Comparison of ENCODE assay signal across 8 cellular contexts in genomic region chr17:50274142-50274944, GRCh38. TPM values are rescaled to one million over a fixed set of nuclear protein-coding genes. Genes with fewer than 3 reads are reported as not detected.
DNase-seq lines count a peak whose midpoint lies in the region; ATAC-seq and TF ChIP-seq lines count a peak whose summit lies in the region.

TMEM92 (plus strand) TSS chr17:50274466; CDS start chr17:50274502, 36 bp downstream.

- no peaks in the 10 kb centered on the region for H3K27me3 ChIP-seq in AG04450 (ENCODE audit: control insufficient read depth, insufficient read depth, low read length)
- peaks cover 0 to 12% of the 10 kb centered on the region in 2 donors for H3K27me3 ChIP-seq in body of pancreas
- no peaks in the 10 kb centered on the region for H3K27me3 ChIP-seq in lung (ENCODE audit: control insufficient read depth, insufficient read depth)

- ATAC-seq in body of pancreas (no peak), lung (ENCODE audit: insufficient read depth, low FRiP score) (peak; percentile 68), GM21825 (IDR thresholded peaks at IDR 0.05; ENCODE audit: unreplicated experiment) (no peak)

- intact Hi-C loops in body of pancreas (cut with DNase I): loop anchor here (5.0 kb wide), 1 partner anchor 72 kb away; the partner anchor contains the start of gene COL1A1

- no peak for TF ChIP-seq CTCF in AG04450 (IDR thresholded peaks at IDR 0.05; ENCODE audit: low read depth, low read length)
- no peak for TF ChIP-seq CTCF in HEK293 (tag by site-specific recombination; IDR thresholded peaks at IDR 0.05)
- no peak for TF ChIP-seq CTCF in body of pancreas (IDR thresholded peaks at IDR 0.05)
- no peak for TF ChIP-seq CTCF in lung (IDR thresholded peaks at IDR 0.05; ENCODE audit: control extremely low read depth, extremely low read depth)

- H3K9me3 ChIP-seq in AG04450 (ENCODE audit: control insufficient read depth, insufficient read depth, low read length): no peaks in the 10 kb centered on the region
- no peaks in the 10 kb centered on the region for H3K9me3 ChIP-seq in HEK293 (ENCODE audit: control insufficient read depth, insufficient read depth, low read depth, low read length)
- H3K9me3 ChIP-seq in body of pancreas: no peaks in the 10 kb centered on the region
- H3K9me3 ChIP-seq in lung (ENCODE audit: control insufficient read depth in 2 of 2, insufficient read depth in 1 of 2, low read length in 1 of 2): no peaks in the 10 kb centered on the region

- CTCF ChIA-PET in AG04450 (lab: Charles Lee): interaction anchor here (0.9 to 3.1 kb wide), 6 partner anchors 11 to 113 kb away, joined by 3 to 18 read pairs (median 8); partner anchors contain the start of gene COL1A1
- CTCF ChIA-PET in HEK293 (lab: Yijun Ruan, JAX): interaction anchor here (0.5 to 21.9 kb wide), 14 partner anchors 8 to 629 kb away, joined by 3 to 487 read pairs (median 6); partner anchors contain the start of gene COL1A1

- no peak for TF ChIP-seq POLR2A in body of pancreas (IDR thresholded peaks at IDR 0.05)

- H3K4me3 ChIP-seq in AG04450 (ENCODE audit: low read depth, low read length) (peak within 1 kb of the TSS; percentile 39), HEK293 (ENCODE audit: low read depth, low read length) (no peak within 1 kb of the TSS), body of pancreas (no peak within 1 kb of the TSS), lung (no peak within 1 kb of the TSS)

- POLR2A ChIA-PET in AG04450 (lab: Yijun Ruan, JAX) (interaction anchor here (0.7 to 19.0 kb wide), 9 partner anchors 15 to 96 kb away, joined by 3 to 654 read pairs (median 3); partner anchors contain the start of gene COL1A1), HEK293 (lab: Yijun Ruan, JAX) (interaction anchor here (0.7 to 2.0 kb wide), 3 partner anchors 22 to 74 kb away, joined by 3 to 9 read pairs (median 4); no protein-coding TSS in a partner anchor)

- H3K4me1 ChIP-seq in HEK293 (ENCODE audit: control insufficient read depth, insufficient read depth, low read length) (no peaks in the 10 kb centered on the region; the same call in 1 of the 2 replicates), body of pancreas (peaks cover 16% of the 10 kb centered on the region), lung (ENCODE audit: control insufficient read depth in 2 of 2, insufficient read depth in 2 of 2, low read length in 2 of 2) (peaks cover 0 to 4% of the 10 kb centered on the region in 2 donors)

- WGBS in body of pancreas, 2 donors: 12 to 14% methylated on average over 21 to 24 of the region's 24 CpGs
- 19 to 28% methylated on average over 19 to 24 of the region's 24 CpGs for WGBS in lung, 2 donors

- DNase-seq in AG04450 (ENCODE audit: low read depth, low spot score) (no peak), body of pancreas (peak; percentile 31 to 79 (median 43)), lung (ENCODE audit: low spot score) (peak; percentile 79), mesenteric fat pad (ENCODE audit: low spot score) (no peak), NAMALWA (ENCODE audit: low spot score) (no peak), GOT3 (lab: John Stamatoyannopoulos, UW) (no peak)

- no peak within 1 kb of the TSS for H3K27ac ChIP-seq in AG04450 (ENCODE audit: low read depth, low read length)
- no peak within 1 kb of the TSS for H3K27ac ChIP-seq in HEK293 (ENCODE audit: extremely low read depth, low read depth, low read length)
- H3K27ac ChIP-seq in body of pancreas: no peak within 1 kb of the TSS
- peak within 1 kb of the TSS in 1 of 2 donors; percentile 40 for H3K27ac ChIP-seq in lung (ENCODE audit: low read depth in 1 of 2, low read length in 1 of 2)

- H3K36me3 ChIP-seq in HEK293 (ENCODE audit: control insufficient read depth in 2 of 2, insufficient read depth in 1 of 2, low read length in 2 of 2) (no peaks in the 10 kb centered on the region), body of pancreas (replicated peaks in 1 of 2; ENCODE audit: insufficient read depth in 1 of 2, low read depth in 2 of 2) (no peaks in the 10 kb centered on the region), lung (ENCODE audit: control insufficient read depth in 2 of 2, insufficient read depth in 2 of 2, low read length in 2 of 2) (no peaks in the 10 kb centered on the region)

TF ChIP-seq in HEK293, 187 proteins besides CTCF, POLR2A, EP300 and RAD21 (continues in another document):
- TF ChIP-seq ZNF664 (tag by site-specific recombination; IDR thresholded peaks at IDR 0.05) (no peak), ZNF133 (tag by site-specific recombination; IDR thresholded peaks at IDR 0.05) (no peak), TRIM28 (IDR thresholded peaks at IDR 0.05; ENCODE audit: borderline replicate concordance, low read length) (no peak), MZF1 (tag by site-specific recombination; IDR thresholded peaks at IDR 0.05; ENCODE audit: borderline replicate concordance) (no peak), EGR2 (tag by site-specific recombination; IDR thresholded peaks at IDR 0.05; ENCODE audit: low read depth) (peak; percentile 84), PATZ1 (tag by site-specific recombination; IDR thresholded peaks at IDR 0.05) (peak; percentile 52), PRDM1 (tag by site-specific recombination; IDR thresholded peaks at IDR 0.05) (no peak), ZSCAN4 (tag by site-specific recombination; IDR thresholded peaks at IDR 0.05) (no peak), ZNF394 (tag by site-specific recombination; IDR thresholded peaks at IDR 0.05; ENCODE audit: borderline replicate concordance) (no peak), PRDM2 (tag by site-specific recombination; IDR thresholded peaks at IDR 0.05; ENCODE audit: borderline replicate concordance) (no peak), ZNF335 (tag by site-specific recombination; conservative IDR thresholded peaks at IDR 0.05) (no peak)

RNA-seq across cellular contexts. Expression of gene TMEM92, which starts in this region (rescaled TPM):
- polyA plus RNA-seq in AG04450 (2011; rRNA removed) (0.47 and 0.96 TPM in 2 replicates), lung (1 to 10 TPM; 5.6 to 6.2 TPM)
- polyA minus RNA-seq in AG04450 (2011; rRNA and poly(A)+ RNA removed): 0.48 and 0.55 TPM in 2 replicates
- total RNA-seq in body of pancreas (not detected), lung (1 to 10 TPM in 1 of 2 donors, under 1 TPM in 1; 0.63 to 8.0 TPM), mesenteric fat pad (not detected)

Comparison
In these comparisons a context has a peak if more than half of its experiments do, and no peak if none do; other contexts are left out.
1. Peak in DNase-seq in body of pancreas; RNA of the gene not detected or under 1 TPM.